In genomic region chr12:66129934-66130266, GRCh38 we compare ENCODE assay signal across 8 cellular contexts.
DNase-seq lines count a peak whose midpoint lies in the region; ATAC-seq and TF ChIP-seq lines count a peak whose summit lies in the region.

No MANE protein-coding gene starts in this region.

- peaks cover 33% of the 10 kb centered on the region for H3K4me1 Mint-ChIP-seq in nephron progenitor cell

- ATAC-seq in HG02798 (IDR thresholded peaks at IDR 0.05; ENCODE audit: poor library complexity, unreplicated experiment): no peak
- no peak for ATAC-seq in GM18519 (IDR thresholded peaks at IDR 0.05; ENCODE audit: low FRiP score, unreplicated experiment)

- peaks cover 57% of the 10 kb centered on the region for H3K36me3 Mint-ChIP-seq in nephron progenitor cell (ENCODE audit: low read depth)

- no peaks in the 10 kb centered on the region for H3K9me3 ChIP-seq in NT2/D1 (ENCODE audit: insufficient read depth, low read length)
- H3K9me3 ChIP-seq in endocrine pancreas (ENCODE audit: control insufficient read depth, low read length): no peaks in the 10 kb centered on the region

- H3K9ac ChIP-seq in NT2/D1 (ENCODE audit: insufficient read length, low read depth): peak overlapping the region; percentile 92
- peak overlapping the region; percentile 82 for H3K9ac ChIP-seq in endocrine pancreas (ENCODE audit: control insufficient read depth, insufficient read depth, low read length)

- H3K27me3 Mint-ChIP-seq in nephron progenitor cell (ENCODE audit: low read depth, poor library complexity): no peaks in the 10 kb centered on the region

- TF ChIP-seq CTCF in GM13977 (IDR thresholded peaks at IDR 0.05; ENCODE audit: extremely low read depth, insufficient read depth, missing control alignments) (no peak), nephron progenitor cell (IDR thresholded peaks at IDR 0.05) (no peak)

- peak overlapping the region; percentile 96 for H3K4me3 Mint-ChIP-seq in nephron progenitor cell

- H3K36me3 ChIP-seq in NT2/D1 (ENCODE audit: insufficient read depth, insufficient read length, low read length) (peaks cover 36% of the 10 kb centered on the region), endocrine pancreas (ENCODE audit: control insufficient read depth, insufficient read depth, low read length) (no peaks in the 10 kb centered on the region)

- H3K4me1 ChIP-seq in NT2/D1 (ENCODE audit: insufficient read depth, insufficient read length) (no peaks in the 10 kb centered on the region), endocrine pancreas (ENCODE audit: control insufficient read depth, insufficient read depth, low read length) (peaks cover 7% of the 10 kb centered on the region)

- peaks cover 26% of the 10 kb centered on the region for H3K9me3 Mint-ChIP-seq in nephron progenitor cell

- H3K27ac Mint-ChIP-seq in nephron progenitor cell: peak overlapping the region; percentile 77

- peak overlapping the region; percentile 93 for H3K4me3 ChIP-seq in NT2/D1 (ENCODE audit: insufficient read length, low read depth)
- H3K4me3 ChIP-seq in endocrine pancreas (ENCODE audit: control insufficient read depth, insufficient read depth, low read length): peak overlapping the region; percentile 99

- no peaks in the 10 kb centered on the region for H3K27me3 ChIP-seq in NT2/D1 (ENCODE audit: insufficient read depth, insufficient read length)
- no peaks in the 10 kb centered on the region for H3K27me3 ChIP-seq in endocrine pancreas (ENCODE audit: control insufficient read depth, insufficient read depth, low read length)

- in situ Hi-C loops in GM13977 (cut with MboI; ENCODE audit: low pct_unique_long_range_greater_than_20kb, low sequenced_read_pairs, unreplicated experiment): no loop called here

- DNase-seq in GM13977 (ENCODE audit: low spot score) (peak; percentile 17), NT2/D1 (ENCODE audit: low read depth, low spot score) (no peak), nephron progenitor cell (no peak), DMS153 treated with DMSO at 0.1 percent for 48 hours (lab: John Stamatoyannopoulos, UW; ENCODE audit: unreplicated experiment) (no peak), kidney glomerular epithelial cell (lab: John Stamatoyannopoulos, UW) (no peak)
